Comparison of ENCODE assay signal across 8 cellular contexts in the genomic region with DNA sequence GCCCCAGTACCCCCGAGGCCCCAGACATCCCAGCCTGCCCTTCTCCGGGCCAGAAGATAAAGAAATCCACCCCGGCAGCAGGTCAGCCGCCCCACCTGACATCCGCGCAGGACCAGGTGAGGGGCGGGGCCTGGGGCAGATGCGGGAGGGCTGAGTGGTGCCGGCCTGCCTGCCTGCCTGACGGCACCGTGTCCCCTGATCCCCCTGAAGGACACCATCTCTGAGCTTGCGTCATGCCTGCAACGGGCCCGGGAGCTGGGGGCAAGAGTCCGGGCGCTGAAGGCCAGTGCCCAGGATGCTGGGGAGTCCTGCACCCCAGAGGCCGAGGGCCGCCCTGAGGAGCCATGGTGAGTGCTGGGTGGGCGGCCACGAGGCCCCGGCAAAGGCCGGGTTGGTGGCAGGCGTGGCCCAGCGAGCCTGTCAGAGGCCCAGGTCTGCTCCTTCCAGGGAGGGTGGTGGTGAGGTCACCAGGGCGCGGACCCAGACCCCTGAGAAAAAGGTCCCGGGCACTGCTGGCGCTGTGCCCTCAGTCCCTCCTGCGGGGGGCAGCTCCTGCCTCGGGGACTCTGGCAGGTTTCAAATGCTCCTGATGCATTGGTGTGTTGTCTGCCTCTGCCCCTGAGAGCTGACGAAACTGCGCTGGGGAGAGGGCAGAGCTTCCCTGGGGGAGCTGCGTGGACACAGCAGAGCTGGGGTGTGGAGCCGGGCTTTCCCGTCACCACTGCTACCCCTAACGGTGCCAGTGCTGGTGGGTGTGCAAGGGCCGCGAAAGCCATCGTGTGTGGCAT. TPM values are rescaled to one million over a fixed set of nuclear protein-coding genes. Genes with fewer than 3 reads are reported as not detected.
DNase-seq lines count a peak whose midpoint lies in the region; ATAC-seq and TF ChIP-seq lines count a peak whose summit lies in the region.

No MANE protein-coding gene starts in this region.

- no peak for TF ChIP-seq CTCF in right lobe of liver (IDR thresholded peaks at IDR 0.05)

- no peaks in the 10 kb centered on the region for H3K9me3 Mint-ChIP-seq in activated naive CD8-positive, alpha-beta T cell treated with anti-CD3 and anti-CD28 coated beads, Interleukin-2, amount 50 U/mL, for 24 hours

- H3K27me3 Mint-ChIP-seq in activated naive CD8-positive, alpha-beta T cell treated with anti-CD3 and anti-CD28 coated beads, Interleukin-2, amount 50 U/mL, for 24 hours = no peaks in the 10 kb centered on the region

- no peaks in the 10 kb centered on the region for H3K9me3 ChIP-seq in right lobe of liver

- ATAC-seq in activated naive CD8-positive, alpha-beta T cell treated with anti-CD3 and anti-CD28 coated beads, Interleukin-2, amount 50 U/mL, for 24 hours = peak; percentile 2
- ATAC-seq in right lobe of liver = peak in 3 of 4 donors; percentile 5 to 9 (median 8)
- no peak for ATAC-seq in HG02973 (IDR thresholded peaks at IDR 0.05; ENCODE audit: unreplicated experiment)

- peak overlapping the region; percentile 64 for H3K27ac Mint-ChIP-seq in activated naive CD8-positive, alpha-beta T cell treated with anti-CD3 and anti-CD28 coated beads, Interleukin-2, amount 50 U/mL, for 24 hours

- no peak overlapping the region for H3K4me3 ChIP-seq in right lobe of liver

- no peak for TF ChIP-seq POLR2A in right lobe of liver (IDR thresholded peaks at IDR 0.05)

- peak overlapping the region; percentile 79 for H3K4me3 Mint-ChIP-seq in activated naive CD8-positive, alpha-beta T cell treated with anti-CD3 and anti-CD28 coated beads, Interleukin-2, amount 50 U/mL, for 24 hours

- intact Hi-C loops in right lobe of liver (cut with DNase I) = no loop called here

- no peak overlapping the region for H3K27ac ChIP-seq in right lobe of liver

- H3K36me3 Mint-ChIP-seq in activated naive CD8-positive, alpha-beta T cell treated with anti-CD3 and anti-CD28 coated beads, Interleukin-2, amount 50 U/mL, for 24 hours (ENCODE audit: low read depth) = peaks cover 23% of the 10 kb centered on the region

- no CpG with 5 or more reads among the region's 39 CpGs for WGBS in right lobe of liver (ENCODE audit: insufficient coverage, low coverage, low lambda C conversion rate, missing lambda C conversion rate)

- H3K4me1 ChIP-seq in right lobe of liver = peaks cover 0 to 12% (median 0%) of the 10 kb centered on the region in 4 donors

- peaks cover 30% of the 10 kb centered on the region for H3K4me1 Mint-ChIP-seq in activated naive CD8-positive, alpha-beta T cell treated with anti-CD3 and anti-CD28 coated beads, Interleukin-2, amount 50 U/mL, for 24 hours

- peaks cover 0 to 5% (median 0%) of the 10 kb centered on the region in 4 donors for H3K36me3 ChIP-seq in right lobe of liver

- peak; percentile 25 for DNase-seq in NCI-H1092 treated with DMSO at 0.1 percent for 48 hours (lab: John Stamatoyannopoulos, UW)
- no peak for DNase-seq in NCI-H1092 (lab: John Stamatoyannopoulos, UW)
- peak; percentile 52 for DNase-seq in NAMALWA (ENCODE audit: low spot score)
- DNase-seq in activated naive CD8-positive, alpha-beta T cell treated with anti-CD3 and anti-CD28 coated beads, Interleukin-2, amount 50 U/mL, for 24 hours = no peak
- no peak for DNase-seq in right lobe of liver
- DNase-seq in NK-92 (lab: John Stamatoyannopoulos, UW; ENCODE audit: unreplicated experiment) = no peak
- DNase-seq in SIG-M5 treated with dmso at 0.1 percent for 504 hours (lab: John Stamatoyannopoulos, UW; ENCODE audit: unreplicated experiment) = no peak

- no peaks in the 10 kb centered on the region for H3K27me3 ChIP-seq in right lobe of liver

RNA-seq across cellular contexts. Expression of gene CDT1, which starts 1.2 kb away (rescaled TPM):
- total RNA-seq in right lobe of liver = 1 to 10 TPM in 2 of 6 experiments, under 1 TPM in 4; 0.22 to 9.6 (median 0.42) TPM

RNA-seq across cellular contexts. Expression of gene APRT, which starts 7.0 kb away (rescaled TPM):
- total RNA-seq in right lobe of liver = 100 to 1,000 TPM in 2 of 6 experiments, 10 to 100 TPM in 4; 61.4 to 120 (median 74.1) TPM

RNA-seq across cellular contexts. Expression of gene PIEZO1, which starts 19.7 kb away (rescaled TPM):
- 10 to 100 TPM; 48.9 to 91.9 (median 64.4) TPM for total RNA-seq in right lobe of liver

RNA-seq across cellular contexts. Expression of gene GALNS, which starts 52.0 kb away (rescaled TPM):
- total RNA-seq in right lobe of liver = 10 to 100 TPM in 5 of 6 experiments, 1 to 10 TPM in 1; 9.2 to 20.6 (median 16.5) TPM

RNA-seq across cellular contexts. Expression of gene TRAPPC2L, which starts 52.2 kb away (rescaled TPM):
- 10 to 100 TPM; 15.1 to 25.5 (median 20.1) TPM for total RNA-seq in right lobe of liver

Comparison
In these comparisons a context has a peak if more than half of its experiments do, and no peak if none do; other contexts are left out.
1. DNase-seq: peak in NCI-H1092 treated with DMSO at 0.1 percent for 48 hours (single experiment) and NAMALWA (single experiment); none in NCI-H1092 (single experiment), activated naive CD8-positive, alpha-beta T cell treated with anti-CD3 and anti-CD28 coated beads, Interleukin-2, amount 50 U/mL, for 24 hours (single experiment), right lobe of liver (0 of 3), NK-92 (single experiment) and SIG-M5 treated with dmso at 0.1 percent for 504 hours (single experiment).